Comparison of ENCODE assay signal across 21 cellular contexts in the genomic region with DNA sequence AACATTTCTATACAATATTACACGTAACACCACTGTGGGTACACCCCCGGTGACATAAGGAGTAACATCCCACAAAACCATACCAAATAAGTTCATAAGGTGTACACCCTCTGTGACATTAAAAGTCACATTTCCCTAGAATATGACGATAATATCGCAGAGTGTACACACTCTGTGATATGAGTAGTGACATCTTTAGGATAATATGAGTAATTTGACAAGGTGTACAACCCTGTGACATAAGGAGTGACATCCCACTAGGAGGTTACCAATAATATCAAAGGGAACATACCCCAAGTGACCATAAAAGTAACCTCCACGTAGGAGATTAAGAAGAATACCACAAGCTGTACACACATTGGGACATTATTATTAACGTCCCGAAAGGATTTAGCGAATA. TPM values are rescaled to one million over a fixed set of nuclear protein-coding genes. Genes with fewer than 3 reads are reported as not detected.
"Had no signal": no experiment of that assay in that cellular context is flagged by ENCODE, and none has a peak within 500 bp of the region (broad histone marks: within the 10 kb centered on the region; RNA-seq: fewer than 3 reads in every experiment).

No MANE protein-coding gene starts in this region.

- H3K4me1 ChIP-seq: SJSA1 had no signal

- H3K27ac Mint-ChIP-seq: IgD-negative memory B cell had no signal

- H3K4me3 ChIP-seq: K562, SJSA1, SK-N-MC had no signal

- H3K27me3 Mint-ChIP-seq: IgD-negative memory B cell had no signal

- DNase-seq: MM.1S, NCI-H1092 treated with DMSO at 0.1 percent for 48 hours, NCI-H1436, NCI-H187, NCI-H2029, NCI-H2081 treated with DMSO at 0.1 percent for 48 hours, NCI-H2171, NCI-H226, NCI-H446, NCI-H510A, NCI-H524 treated with DMSO at 0.1 percent for 48 hours, NCI-H69, NCI-H774, Right ventricle myocardium superior, RPMI8226, SIG-M5 had no signal

- H3K36me3 ChIP-seq: SJSA1 had no signal

- H3K36me3 Mint-ChIP-seq: IgD-negative memory B cell had no signal

- H3K9me3 Mint-ChIP-seq: IgD-negative memory B cell had no signal

- H3K27ac ChIP-seq: SJSA1, SK-N-MC had no signal

- H3K4me3 Mint-ChIP-seq: IgD-negative memory B cell had no signal

- FAIRE-seq: K562, RCC 7860 had no signal

- H3K9me3 ChIP-seq: SJSA1 had no signal

- ATAC-seq: K562 had no signal

- H3K27me3 ChIP-seq: SJSA1 had no signal

RNA-seq across cellular contexts. Expression of a gene that starts 40.2 kb away (rescaled TPM):
- total RNA-seq: SJSA1 had no signal
- polyA plus RNA-seq: IgD-negative memory B cell, K562 had no signal
